In the genomic region with DNA sequence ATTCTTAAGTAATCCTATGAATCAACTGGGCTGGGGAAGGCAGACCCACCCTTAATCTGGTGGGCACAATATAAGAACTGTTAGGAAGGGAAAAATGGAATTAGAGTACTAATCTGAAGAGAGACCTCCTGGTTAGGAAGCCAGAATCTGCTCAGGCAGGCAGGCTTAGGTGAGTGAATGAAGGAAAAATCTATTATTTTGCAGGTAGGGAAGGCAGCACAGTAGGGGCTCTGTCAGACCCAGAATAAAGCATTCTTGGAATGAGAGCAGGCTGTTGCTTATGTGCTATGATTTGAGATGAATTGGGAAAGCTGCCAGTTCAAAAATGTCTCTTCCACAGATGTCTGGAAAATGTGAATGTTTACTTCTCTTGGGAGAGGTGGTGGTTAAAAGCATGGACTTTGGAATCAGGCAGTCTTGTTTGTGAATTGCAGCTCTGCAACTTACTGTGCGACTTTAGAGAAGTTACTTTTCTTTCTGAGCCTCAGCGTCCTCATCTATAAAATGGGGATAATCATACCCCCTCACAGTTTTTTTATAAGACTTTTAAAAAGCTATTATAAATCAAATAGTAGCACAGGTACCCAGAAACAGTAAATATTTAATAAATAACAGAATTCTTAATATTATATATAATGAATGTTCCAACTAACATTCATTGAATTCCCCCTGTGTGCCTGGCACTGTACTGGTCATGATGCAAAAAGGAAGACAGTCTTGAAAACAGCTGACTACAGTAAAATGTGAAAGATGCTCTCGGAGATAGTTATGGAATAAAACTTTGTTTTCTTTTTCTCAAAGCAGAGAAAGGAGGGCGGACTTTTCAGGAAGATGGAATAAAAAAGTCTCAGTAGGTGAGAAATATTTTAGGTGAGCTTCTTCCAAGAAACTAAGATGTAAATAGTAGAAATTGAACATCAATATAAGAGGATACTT, we compare ENCODE assay signal across 1 cellular context.
TF ChIP-seq lines count a peak whose summit lies in the region.

No MANE protein-coding gene starts in this region.

TF ChIP-seq in HepG2, 621 proteins besides CTCF, POLR2A, EP300 and RAD21 (continued from another document):
- TF ChIP-seq POLR2AphosphoS2 (IDR thresholded peaks at IDR 0.05; ENCODE audit: low read depth, low read length): no peak
- TF ChIP-seq, protein P1, sequence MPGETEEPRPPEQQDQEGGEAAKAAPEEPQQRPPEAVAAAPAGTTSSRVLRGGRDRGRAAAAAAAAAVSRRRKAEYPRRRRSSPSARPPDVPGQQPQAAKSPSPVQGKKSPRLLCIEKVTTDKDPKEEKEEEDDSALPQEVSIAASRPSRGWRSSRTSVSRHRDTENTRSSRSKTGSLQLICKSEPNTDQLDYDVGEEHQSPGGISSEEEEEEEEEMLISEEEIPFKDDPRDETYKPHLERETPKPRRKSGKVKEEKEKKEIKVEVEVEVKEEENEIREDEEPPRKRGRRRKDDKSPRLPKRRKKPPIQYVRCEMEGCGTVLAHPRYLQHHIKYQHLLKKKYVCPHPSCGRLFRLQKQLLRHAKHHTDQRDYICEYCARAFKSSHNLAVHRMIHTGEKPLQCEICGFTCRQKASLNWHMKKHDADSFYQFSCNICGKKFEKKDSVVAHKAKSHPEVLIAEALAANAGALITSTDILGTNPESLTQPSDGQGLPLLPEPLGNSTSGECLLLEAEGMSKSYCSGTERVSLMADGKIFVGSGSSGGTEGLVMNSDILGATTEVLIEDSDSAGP (CRISPR knock-in tag; IDR thresholded peaks at IDR 0.05; ENCODE audit: borderline replicate concordance): no peak
- TF ChIP-seq SYNCRIP (IDR thresholded peaks at IDR 0.05; ENCODE audit: insufficient read depth, low read depth, low read length): no peak
- TF ChIP-seq, protein P2, sequence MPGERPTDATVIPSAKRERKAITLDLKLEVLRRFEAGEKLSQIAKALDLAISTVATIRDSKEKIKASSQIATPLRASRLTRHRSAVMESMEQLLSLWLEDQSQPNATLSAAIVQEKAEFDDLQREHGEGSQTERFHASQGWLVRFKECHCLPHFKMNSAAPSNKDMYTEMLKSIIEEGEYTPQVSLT (CRISPR knock-in tag; IDR thresholded peaks at IDR 0.05; ENCODE audit: borderline replicate concordance, low read depth): no peak
- no peak for TF ChIP-seq RARG (CRISPR knock-in tag; IDR thresholded peaks at IDR 0.05; ENCODE audit: low read depth)
- TF ChIP-seq SRSF4 (IDR thresholded peaks at IDR 0.05; ENCODE audit: low read depth, low read length, poor library complexity, severe bottlenecking): no peak
- TF ChIP-seq SMARCE1 (IDR thresholded peaks at IDR 0.05; ENCODE audit: borderline replicate concordance): no peak
- peak; percentile 53; the same call in 1 of the 2 replicates for TF ChIP-seq SOX5 (CRISPR knock-in tag; IDR thresholded peaks at IDR 0.05; ENCODE audit: borderline replicate concordance)
- no peak for TF ChIP-seq ZNF644 (CRISPR knock-in tag; IDR thresholded peaks at IDR 0.05; ENCODE audit: low read depth)
- no peak for TF ChIP-seq MATR3 (CRISPR knock-in tag; IDR thresholded peaks at IDR 0.05)
- TF ChIP-seq U2AF2 (IDR thresholded peaks at IDR 0.05; ENCODE audit: low read depth, low read length): no peak
- TF ChIP-seq MAFG (CRISPR knock-in tag; IDR thresholded peaks at IDR 0.05): no peak
- no peak for TF ChIP-seq ZNF850 (CRISPR knock-in tag; conservative IDR thresholded peaks at IDR 0.05)
- TF ChIP-seq, protein P3, sequence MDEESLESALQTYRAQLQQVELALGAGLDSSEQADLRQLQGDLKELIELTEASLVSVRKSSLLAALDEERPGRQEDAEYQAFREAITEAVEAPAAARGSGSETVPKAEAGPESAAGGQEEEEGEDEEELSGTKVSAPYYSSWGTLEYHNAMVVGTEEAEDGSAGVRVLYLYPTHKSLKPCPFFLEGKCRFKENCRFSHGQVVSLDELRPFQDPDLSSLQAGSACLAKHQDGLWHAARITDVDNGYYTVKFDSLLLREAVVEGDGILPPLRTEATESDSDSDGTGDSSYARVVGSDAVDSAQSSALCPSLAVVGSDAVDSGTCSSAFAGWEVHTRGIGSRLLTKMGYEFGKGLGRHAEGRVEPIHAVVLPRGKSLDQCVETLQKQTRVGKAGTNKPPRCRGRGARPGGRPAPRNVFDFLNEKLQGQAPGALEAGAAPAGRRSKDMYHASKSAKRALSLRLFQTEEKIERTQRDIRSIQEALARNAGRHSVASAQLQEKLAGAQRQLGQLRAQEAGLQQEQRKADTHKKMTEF (CRISPR knock-in tag; IDR thresholded peaks at IDR 0.05): peak; percentile 58; the same call in 1 of the 2 replicates
- TF ChIP-seq SNAI1 (CRISPR knock-in tag; IDR thresholded peaks at IDR 0.05; ENCODE audit: borderline replicate concordance): no peak
- TF ChIP-seq SP5 (CRISPR knock-in tag; IDR thresholded peaks at IDR 0.05; ENCODE audit: borderline replicate concordance, low read depth): 0 out of 2 replicates have a peak, but pooled peaks have one; percentile 42
- no peak for TF ChIP-seq MIER2 (CRISPR knock-in tag; IDR thresholded peaks at IDR 0.05)
- TF ChIP-seq, protein P4, sequence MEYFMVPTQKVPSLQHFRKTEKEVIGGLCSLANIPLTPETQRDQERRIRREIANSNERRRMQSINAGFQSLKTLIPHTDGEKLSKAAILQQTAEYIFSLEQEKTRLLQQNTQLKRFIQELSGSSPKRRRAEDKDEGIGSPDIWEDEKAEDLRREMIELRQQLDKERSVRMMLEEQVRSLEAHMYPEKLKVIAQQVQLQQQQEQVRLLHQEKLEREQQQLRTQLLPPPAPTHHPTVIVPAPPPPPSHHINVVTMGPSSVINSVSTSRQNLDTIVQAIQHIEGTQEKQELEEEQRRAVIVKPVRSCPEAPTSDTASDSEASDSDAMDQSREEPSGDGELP (IDR thresholded peaks at IDR 0.05; ENCODE audit: borderline replicate concordance, low read depth): no peak
- no peak for TF ChIP-seq ZNF577 (CRISPR knock-in tag; IDR thresholded peaks at IDR 0.05; ENCODE audit: borderline replicate concordance, low read depth)
- no peak for TF ChIP-seq RFX1 (IDR thresholded peaks at IDR 0.05)
- peak; percentile 84 to 89 for TF ChIP-seq MAFK (conservative IDR thresholded peaks at IDR 0.05 in 1 of 2, IDR thresholded peaks at IDR 0.05 in 1 of 2; ENCODE audit: low read length in 2 of 2)
- no peak for TF ChIP-seq ZC3H4 (CRISPR knock-in tag; IDR thresholded peaks at IDR 0.05; ENCODE audit: borderline replicate concordance)
- no peak for TF ChIP-seq SMAD3 (CRISPR knock-in tag; IDR thresholded peaks at IDR 0.05)
- peak; percentile 28; the same call in 1 of the 2 replicates for TF ChIP-seq SAP130 (CRISPR knock-in tag; IDR thresholded peaks at IDR 0.05; ENCODE audit: low read depth)
- TF ChIP-seq SATB2 (CRISPR knock-in tag; IDR thresholded peaks at IDR 0.05): no peak
- TF ChIP-seq, protein P5, sequence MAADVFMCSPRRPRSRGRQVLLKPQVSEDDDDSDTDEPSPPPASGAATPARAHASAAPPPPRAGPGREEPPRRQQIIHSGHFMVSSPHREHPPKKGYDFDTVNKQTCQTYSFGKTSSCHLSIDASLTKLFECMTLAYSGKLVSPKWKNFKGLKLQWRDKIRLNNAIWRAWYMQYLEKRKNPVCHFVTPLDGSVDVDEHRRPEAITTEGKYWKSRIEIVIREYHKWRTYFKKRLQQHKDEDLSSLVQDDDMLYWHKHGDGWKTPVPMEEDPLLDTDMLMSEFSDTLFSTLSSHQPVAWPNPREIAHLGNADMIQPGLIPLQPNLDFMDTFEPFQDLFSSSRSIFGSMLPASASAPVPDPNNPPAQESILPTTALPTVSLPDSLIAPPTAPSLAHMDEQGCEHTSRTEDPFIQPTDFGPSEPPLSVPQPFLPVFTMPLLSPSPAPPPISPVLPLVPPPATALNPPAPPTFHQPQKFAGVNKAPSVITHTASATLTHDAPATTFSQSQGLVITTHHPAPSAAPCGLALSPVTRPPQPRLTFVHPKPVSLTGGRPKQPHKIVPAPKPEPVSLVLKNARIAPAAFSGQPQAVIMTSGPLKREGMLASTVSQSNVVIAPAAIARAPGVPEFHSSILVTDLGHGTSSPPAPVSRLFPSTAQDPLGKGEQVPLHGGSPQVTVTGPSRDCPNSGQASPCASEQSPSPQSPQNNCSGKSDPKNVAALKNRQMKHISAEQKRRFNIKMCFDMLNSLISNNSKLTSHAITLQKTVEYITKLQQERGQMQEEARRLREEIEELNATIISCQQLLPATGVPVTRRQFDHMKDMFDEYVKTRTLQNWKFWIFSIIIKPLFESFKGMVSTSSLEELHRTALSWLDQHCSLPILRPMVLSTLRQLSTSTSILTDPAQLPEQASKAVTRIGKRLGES (CRISPR knock-in tag; IDR thresholded peaks at IDR 0.05; ENCODE audit: borderline replicate concordance): no peak
- TF ChIP-seq HNRNPUL1 (IDR thresholded peaks at IDR 0.05; ENCODE audit: low read depth, low read length): no peak
- TF ChIP-seq ZNF616 (CRISPR knock-in tag; IDR thresholded peaks at IDR 0.05; ENCODE audit: low read depth): no peak
- TF ChIP-seq SOX6 (IDR thresholded peaks at IDR 0.05): no peak
- TF ChIP-seq SOX6 (CRISPR knock-in tag; IDR thresholded peaks at IDR 0.05): 0 out of 2 replicates have a peak, but pooled peaks have one; percentile 25
- 0 out of 2 replicates have a peak, but pooled peaks have one; percentile 21 for TF ChIP-seq ZNF878 (CRISPR knock-in tag; IDR thresholded peaks at IDR 0.05)
- TF ChIP-seq, protein P6, sequence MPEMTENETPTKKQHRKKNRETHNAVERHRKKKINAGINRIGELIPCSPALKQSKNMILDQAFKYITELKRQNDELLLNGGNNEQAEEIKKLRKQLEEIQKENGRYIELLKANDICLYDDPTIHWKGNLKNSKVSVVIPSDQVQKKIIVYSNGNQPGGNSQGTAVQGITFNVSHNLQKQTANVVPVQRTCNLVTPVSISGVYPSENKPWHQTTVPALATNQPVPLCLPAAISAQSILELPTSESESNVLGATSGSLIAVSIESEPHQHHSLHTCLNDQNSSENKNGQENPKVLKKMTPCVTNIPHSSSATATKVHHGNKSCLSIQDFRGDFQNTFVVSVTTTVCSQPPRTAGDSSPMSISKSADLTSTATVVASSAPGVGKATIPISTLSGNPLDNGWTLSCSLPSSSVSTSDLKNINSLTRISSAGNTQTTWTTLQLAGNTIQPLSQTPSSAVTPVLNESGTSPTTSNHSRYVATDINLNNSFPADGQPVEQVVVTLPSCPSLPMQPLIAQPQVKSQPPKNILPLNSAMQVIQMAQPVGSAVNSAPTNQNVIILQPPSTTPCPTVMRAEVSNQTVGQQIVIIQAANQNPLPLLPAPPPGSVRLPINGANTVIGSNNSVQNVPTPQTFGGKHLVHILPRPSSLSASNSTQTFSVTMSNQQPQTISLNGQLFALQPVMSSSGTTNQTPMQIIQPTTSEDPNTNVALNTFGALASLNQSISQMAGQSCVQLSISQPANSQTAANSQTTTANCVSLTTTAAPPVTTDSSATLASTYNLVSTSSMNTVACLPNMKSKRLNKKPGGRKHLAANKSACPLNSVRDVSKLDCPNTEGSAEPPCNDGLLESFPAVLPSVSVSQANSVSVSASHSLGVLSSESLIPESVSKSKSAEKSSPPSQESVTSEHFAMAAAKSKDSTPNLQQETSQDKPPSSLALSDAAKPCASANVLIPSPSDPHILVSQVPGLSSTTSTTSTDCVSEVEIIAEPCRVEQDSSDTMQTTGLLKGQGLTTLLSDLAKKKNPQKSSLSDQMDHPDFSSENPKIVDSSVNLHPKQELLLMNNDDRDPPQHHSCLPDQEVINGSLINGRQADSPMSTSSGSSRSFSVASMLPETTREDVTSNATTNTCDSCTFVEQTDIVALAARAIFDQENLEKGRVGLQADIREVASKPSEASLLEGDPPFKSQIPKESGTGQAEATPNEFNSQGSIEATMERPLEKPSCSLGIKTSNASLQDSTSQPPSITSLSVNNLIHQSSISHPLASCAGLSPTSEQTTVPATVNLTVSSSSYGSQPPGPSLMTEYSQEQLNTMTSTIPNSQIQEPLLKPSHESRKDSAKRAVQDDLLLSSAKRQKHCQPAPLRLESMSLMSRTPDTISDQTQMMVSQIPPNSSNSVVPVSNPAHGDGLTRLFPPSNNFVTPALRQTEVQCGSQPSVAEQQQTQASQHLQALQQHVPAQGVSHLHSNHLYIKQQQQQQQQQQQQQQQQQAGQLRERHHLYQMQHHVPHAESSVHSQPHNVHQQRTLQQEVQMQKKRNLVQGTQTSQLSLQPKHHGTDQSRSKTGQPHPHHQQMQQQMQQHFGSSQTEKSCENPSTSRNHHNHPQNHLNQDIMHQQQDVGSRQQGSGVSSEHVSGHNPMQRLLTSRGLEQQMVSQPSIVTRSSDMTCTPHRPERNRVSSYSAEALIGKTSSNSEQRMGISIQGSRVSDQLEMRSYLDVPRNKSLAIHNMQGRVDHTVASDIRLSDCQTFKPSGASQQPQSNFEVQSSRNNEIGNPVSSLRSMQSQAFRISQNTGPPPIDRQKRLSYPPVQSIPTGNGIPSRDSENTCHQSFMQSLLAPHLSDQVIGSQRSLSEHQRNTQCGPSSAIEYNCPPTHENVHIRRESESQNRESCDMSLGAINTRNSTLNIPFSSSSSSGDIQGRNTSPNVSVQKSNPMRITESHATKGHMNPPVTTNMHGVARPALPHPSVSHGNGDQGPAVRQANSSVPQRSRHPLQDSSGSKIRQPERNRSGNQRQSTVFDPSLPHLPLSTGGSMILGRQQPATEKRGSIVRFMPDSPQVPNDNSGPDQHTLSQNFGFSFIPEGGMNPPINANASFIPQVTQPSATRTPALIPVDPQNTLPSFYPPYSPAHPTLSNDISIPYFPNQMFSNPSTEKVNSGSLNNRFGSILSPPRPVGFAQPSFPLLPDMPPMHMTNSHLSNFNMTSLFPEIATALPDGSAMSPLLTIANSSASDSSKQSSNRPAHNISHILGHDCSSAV (CRISPR knock-in tag; IDR thresholded peaks at IDR 0.05; ENCODE audit: borderline replicate concordance): no peak
- no peak for TF ChIP-seq ZNF180 (CRISPR knock-in tag; IDR thresholded peaks at IDR 0.05; ENCODE audit: borderline replicate concordance, low read depth)
- TF ChIP-seq ETV6 (CRISPR knock-in tag; conservative IDR thresholded peaks at IDR 0.05): no peak
- TF ChIP-seq ZFP36 (IDR thresholded peaks at IDR 0.05; ENCODE audit: borderline replicate concordance, low read depth, low read length, partially characterized antibody): no peak
- peak; percentile 61 for TF ChIP-seq FOXA3 (CRISPR knock-in tag; IDR thresholded peaks at IDR 0.05)
- TF ChIP-seq, protein P7, sequence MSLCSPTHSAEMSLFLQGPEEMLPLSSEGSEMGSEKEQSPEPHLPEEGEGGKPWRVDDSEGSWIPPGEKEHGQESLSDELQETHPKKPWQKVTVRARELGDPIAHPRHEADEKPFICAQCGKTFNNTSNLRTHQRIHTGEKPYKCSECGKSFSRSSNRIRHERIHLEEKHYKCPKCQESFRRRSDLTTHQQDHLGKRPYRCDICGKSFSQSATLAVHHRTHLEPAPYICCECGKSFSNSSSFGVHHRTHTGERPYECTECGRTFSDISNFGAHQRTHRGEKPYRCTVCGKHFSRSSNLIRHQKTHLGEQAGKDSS (CRISPR knock-in tag; IDR thresholded peaks at IDR 0.05; ENCODE audit: borderline replicate concordance, low read depth): no peak
- TF ChIP-seq ZNF652 (CRISPR knock-in tag; IDR thresholded peaks at IDR 0.05; ENCODE audit: borderline replicate concordance, low read depth): peak; percentile 70; the same call in 1 of the 2 replicates
